ENCODE assay signal across 2 cellular contexts in the genomic region with DNA sequence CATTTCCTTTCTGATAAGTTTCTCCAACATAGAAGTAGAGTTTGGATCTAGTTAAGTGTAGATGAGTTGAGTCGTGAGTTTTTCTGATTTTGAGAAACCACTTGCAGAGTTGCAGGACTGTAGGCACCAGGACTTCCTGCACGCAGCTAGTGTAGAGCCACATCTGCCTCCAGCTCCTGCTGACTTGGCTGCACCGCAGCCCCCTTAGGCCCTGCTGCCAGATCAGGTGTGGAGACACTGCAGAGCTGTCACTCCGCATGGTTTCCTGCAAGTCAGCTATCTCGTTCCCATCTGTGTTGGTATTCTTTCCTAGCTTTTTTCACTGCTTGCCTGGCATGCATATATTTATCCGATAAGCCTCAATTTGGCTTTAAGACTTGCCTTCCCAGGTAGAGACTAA.
A peak's percentile ranks its signal among the peaks of the same experiment; 100 is the strongest.
TF ChIP-seq lines count a peak whose summit lies in the region.

No MANE protein-coding gene starts in this region.

TF ChIP-seq in HEK293, 187 proteins besides CTCF, POLR2A, EP300 and RAD21:
- TF ChIP-seq, protein P1, sequence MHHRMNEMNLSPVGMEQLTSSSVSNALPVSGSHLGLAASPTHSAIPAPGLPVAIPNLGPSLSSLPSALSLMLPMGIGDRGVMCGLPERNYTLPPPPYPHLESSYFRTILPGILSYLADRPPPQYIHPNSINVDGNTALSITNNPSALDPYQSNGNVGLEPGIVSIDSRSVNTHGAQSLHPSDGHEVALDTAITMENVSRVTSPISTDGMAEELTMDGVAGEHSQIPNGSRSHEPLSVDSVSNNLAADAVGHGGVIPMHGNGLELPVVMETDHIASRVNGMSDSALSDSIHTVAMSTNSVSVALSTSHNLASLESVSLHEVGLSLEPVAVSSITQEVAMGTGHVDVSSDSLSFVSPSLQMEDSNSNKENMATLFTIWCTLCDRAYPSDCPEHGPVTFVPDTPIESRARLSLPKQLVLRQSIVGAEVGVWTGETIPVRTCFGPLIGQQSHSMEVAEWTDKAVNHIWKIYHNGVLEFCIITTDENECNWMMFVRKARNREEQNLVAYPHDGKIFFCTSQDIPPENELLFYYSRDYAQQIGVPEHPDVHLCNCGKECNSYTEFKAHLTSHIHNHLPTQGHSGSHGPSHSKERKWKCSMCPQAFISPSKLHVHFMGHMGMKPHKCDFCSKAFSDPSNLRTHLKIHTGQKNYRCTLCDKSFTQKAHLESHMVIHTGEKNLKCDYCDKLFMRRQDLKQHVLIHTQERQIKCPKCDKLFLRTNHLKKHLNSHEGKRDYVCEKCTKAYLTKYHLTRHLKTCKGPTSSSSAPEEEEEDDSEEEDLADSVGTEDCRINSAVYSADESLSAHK (tag by site-specific recombination; IDR thresholded peaks at IDR 0.05) = no peak
- TF ChIP-seq, protein P2, sequence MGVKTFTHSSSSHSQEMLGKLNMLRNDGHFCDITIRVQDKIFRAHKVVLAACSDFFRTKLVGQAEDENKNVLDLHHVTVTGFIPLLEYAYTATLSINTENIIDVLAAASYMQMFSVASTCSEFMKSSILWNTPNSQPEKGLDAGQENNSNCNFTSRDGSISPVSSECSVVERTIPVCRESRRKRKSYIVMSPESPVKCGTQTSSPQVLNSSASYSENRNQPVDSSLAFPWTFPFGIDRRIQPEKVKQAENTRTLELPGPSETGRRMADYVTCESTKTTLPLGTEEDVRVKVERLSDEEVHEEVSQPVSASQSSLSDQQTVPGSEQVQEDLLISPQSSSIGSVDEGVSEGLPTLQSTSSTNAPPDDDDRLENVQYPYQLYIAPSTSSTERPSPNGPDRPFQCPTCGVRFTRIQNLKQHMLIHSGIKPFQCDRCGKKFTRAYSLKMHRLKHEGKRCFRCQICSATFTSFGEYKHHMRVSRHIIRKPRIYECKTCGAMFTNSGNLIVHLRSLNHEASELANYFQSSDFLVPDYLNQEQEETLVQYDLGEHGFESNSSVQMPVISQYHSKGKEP (tag by site-specific recombination; IDR thresholded peaks at IDR 0.05) = 0 out of 2 replicates have a peak, but pooled peaks have one; percentile 54

TF ChIP-seq in WTC11, 78 proteins besides CTCF, POLR2A, EP300 and RAD21:
- no peak for TF ChIP-seq ZNF138 (CRISPR knock-in tag; conservative IDR thresholded peaks at IDR 0.05)
- TF ChIP-seq, protein P3, sequence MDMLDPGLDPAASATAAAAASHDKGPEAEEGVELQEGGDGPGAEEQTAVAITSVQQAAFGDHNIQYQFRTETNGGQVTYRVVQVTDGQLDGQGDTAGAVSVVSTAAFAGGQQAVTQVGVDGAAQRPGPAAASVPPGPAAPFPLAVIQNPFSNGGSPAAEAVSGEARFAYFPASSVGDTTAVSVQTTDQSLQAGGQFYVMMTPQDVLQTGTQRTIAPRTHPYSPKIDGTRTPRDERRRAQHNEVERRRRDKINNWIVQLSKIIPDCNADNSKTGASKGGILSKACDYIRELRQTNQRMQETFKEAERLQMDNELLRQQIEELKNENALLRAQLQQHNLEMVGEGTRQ (CRISPR knock-in tag; IDR thresholded peaks at IDR 0.05) = no peak
- TF ChIP-seq, protein P4, sequence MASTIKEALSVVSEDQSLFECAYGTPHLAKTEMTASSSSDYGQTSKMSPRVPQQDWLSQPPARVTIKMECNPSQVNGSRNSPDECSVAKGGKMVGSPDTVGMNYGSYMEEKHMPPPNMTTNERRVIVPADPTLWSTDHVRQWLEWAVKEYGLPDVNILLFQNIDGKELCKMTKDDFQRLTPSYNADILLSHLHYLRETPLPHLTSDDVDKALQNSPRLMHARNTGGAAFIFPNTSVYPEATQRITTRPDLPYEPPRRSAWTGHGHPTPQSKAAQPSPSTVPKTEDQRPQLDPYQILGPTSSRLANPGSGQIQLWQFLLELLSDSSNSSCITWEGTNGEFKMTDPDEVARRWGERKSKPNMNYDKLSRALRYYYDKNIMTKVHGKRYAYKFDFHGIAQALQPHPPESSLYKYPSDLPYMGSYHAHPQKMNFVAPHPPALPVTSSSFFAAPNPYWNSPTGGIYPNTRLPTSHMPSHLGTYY (CRISPR knock-in tag; IDR thresholded peaks at IDR 0.05) = no peak
- TF ChIP-seq, protein P5, sequence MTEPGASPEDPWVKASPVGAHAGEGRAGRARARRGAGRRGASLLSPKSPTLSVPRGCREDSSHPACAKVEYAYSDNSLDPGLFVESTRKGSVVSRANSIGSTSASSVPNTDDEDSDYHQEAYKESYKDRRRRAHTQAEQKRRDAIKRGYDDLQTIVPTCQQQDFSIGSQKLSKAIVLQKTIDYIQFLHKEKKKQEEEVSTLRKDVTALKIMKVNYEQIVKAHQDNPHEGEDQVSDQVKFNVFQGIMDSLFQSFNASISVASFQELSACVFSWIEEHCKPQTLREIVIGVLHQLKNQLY (CRISPR knock-in tag; IDR thresholded peaks at IDR 0.05) = no peak
- TF ChIP-seq MYBL2 (CRISPR knock-in tag; IDR thresholded peaks at IDR 0.05) = no peak
- no peak for TF ChIP-seq MXD4 (CRISPR knock-in tag; IDR thresholded peaks at IDR 0.05; ENCODE audit: borderline replicate concordance)
- no peak for TF ChIP-seq RELA (CRISPR knock-in tag; IDR thresholded peaks at IDR 0.05; ENCODE audit: borderline replicate concordance)
- TF ChIP-seq, protein P6, sequence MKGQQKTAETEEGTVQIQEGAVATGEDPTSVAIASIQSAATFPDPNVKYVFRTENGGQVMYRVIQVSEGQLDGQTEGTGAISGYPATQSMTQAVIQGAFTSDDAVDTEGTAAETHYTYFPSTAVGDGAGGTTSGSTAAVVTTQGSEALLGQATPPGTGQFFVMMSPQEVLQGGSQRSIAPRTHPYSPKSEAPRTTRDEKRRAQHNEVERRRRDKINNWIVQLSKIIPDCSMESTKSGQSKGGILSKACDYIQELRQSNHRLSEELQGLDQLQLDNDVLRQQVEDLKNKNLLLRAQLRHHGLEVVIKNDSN (CRISPR knock-in tag; IDR thresholded peaks at IDR 0.05) = no peak
- TF ChIP-seq, protein P7, sequence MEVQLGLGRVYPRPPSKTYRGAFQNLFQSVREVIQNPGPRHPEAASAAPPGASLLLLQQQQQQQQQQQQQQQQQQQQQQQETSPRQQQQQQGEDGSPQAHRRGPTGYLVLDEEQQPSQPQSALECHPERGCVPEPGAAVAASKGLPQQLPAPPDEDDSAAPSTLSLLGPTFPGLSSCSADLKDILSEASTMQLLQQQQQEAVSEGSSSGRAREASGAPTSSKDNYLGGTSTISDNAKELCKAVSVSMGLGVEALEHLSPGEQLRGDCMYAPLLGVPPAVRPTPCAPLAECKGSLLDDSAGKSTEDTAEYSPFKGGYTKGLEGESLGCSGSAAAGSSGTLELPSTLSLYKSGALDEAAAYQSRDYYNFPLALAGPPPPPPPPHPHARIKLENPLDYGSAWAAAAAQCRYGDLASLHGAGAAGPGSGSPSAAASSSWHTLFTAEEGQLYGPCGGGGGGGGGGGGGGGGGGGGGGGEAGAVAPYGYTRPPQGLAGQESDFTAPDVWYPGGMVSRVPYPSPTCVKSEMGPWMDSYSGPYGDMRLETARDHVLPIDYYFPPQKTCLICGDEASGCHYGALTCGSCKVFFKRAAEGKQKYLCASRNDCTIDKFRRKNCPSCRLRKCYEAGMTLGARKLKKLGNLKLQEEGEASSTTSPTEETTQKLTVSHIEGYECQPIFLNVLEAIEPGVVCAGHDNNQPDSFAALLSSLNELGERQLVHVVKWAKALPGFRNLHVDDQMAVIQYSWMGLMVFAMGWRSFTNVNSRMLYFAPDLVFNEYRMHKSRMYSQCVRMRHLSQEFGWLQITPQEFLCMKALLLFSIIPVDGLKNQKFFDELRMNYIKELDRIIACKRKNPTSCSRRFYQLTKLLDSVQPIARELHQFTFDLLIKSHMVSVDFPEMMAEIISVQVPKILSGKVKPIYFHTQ (CRISPR knock-in tag; IDR thresholded peaks at IDR 0.05) = no peak
- TF ChIP-seq, protein P8, sequence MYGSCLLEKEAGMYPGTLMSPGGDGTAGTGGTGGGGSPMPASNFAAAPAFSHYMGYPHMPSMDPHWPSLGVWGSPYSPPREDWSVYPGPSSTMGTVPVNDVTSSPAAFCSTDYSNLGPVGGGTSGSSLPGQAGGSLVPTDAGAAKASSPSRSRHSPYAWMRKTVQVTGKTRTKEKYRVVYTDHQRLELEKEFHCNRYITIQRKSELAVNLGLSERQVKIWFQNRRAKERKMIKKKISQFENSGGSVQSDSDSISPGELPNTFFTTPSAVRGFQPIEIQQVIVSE (CRISPR knock-in tag; IDR thresholded peaks at IDR 0.05; ENCODE audit: borderline replicate concordance) = no peak
- TF ChIP-seq ZNF317 (CRISPR knock-in tag; IDR thresholded peaks at IDR 0.05; ENCODE audit: borderline replicate concordance, low read depth) = no peak
- TF ChIP-seq CREB1 (CRISPR knock-in tag; IDR thresholded peaks at IDR 0.05) = no peak
- TF ChIP-seq SMAD3 (CRISPR knock-in tag; IDR thresholded peaks at IDR 0.05; ENCODE audit: borderline replicate concordance) = no peak
- no peak for TF ChIP-seq PRRX2 (CRISPR knock-in tag; IDR thresholded peaks at IDR 0.05)
- TF ChIP-seq, protein P9, sequence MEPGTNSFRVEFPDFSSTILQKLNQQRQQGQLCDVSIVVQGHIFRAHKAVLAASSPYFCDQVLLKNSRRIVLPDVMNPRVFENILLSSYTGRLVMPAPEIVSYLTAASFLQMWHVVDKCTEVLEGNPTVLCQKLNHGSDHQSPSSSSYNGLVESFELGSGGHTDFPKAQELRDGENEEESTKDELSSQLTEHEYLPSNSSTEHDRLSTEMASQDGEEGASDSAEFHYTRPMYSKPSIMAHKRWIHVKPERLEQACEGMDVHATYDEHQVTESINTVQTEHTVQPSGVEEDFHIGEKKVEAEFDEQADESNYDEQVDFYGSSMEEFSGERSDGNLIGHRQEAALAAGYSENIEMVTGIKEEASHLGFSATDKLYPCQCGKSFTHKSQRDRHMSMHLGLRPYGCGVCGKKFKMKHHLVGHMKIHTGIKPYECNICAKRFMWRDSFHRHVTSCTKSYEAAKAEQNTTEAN (CRISPR knock-in tag; IDR thresholded peaks at IDR 0.05) = no peak
- TF ChIP-seq FOXK1 (CRISPR knock-in tag; IDR thresholded peaks at IDR 0.05) = no peak
- TF ChIP-seq, protein P10, sequence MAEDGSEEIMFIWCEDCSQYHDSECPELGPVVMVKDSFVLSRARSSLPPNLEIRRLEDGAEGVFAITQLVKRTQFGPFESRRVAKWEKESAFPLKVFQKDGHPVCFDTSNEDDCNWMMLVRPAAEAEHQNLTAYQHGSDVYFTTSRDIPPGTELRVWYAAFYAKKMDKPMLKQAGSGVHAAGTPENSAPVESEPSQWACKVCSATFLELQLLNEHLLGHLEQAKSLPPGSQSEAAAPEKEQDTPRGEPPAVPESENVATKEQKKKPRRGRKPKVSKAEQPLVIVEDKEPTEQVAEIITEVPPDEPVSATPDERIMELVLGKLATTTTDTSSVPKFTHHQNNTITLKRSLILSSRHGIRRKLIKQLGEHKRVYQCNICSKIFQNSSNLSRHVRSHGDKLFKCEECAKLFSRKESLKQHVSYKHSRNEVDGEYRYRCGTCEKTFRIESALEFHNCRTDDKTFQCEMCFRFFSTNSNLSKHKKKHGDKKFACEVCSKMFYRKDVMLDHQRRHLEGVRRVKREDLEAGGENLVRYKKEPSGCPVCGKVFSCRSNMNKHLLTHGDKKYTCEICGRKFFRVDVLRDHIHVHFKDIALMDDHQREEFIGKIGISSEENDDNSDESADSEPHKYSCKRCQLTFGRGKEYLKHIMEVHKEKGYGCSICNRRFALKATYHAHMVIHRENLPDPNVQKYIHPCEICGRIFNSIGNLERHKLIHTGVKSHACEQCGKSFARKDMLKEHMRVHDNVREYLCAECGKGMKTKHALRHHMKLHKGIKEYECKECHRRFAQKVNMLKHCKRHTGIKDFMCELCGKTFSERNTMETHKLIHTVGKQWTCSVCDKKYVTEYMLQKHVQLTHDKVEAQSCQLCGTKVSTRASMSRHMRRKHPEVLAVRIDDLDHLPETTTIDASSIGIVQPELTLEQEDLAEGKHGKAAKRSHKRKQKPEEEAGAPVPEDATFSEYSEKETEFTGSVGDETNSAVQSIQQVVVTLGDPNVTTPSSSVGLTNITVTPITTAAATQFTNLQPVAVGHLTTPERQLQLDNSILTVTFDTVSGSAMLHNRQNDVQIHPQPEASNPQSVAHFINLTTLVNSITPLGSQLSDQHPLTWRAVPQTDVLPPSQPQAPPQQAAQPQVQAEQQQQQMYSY (CRISPR knock-in tag; IDR thresholded peaks at IDR 0.05) = no peak
